In the genomic region with DNA sequence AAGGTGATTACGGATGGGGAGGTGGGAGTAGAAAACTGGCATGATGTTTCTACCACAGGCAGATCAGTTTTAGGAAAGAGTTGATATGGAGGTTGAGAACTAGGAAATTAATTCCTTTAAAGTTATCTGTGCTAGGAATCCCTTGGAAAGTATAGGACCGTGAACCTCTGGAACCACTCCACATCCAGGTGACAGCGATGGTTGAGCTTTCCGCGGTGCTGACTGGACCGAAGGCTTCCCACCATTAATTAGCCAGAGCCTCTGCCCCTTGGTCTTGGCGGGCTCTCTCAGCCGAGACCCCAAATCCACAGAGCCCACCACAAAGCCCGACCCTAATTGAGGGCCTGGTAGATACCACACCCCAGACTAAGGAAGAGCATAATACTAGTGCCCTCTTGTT, we compare ENCODE assay signal across 3 cellular contexts.
"Had no signal": no experiment of that assay in that cellular context is flagged by ENCODE, and none has a peak within 500 bp of the region (broad histone marks: within the 10 kb centered on the region; RNA-seq: fewer than 3 reads in every experiment).

No MANE protein-coding gene starts in this region.

- H3K4me3 ChIP-seq: GM12878 had no signal

- DNase-seq: GDM1, GF-D8 had no signal

- ATAC-seq: GM12878 had no signal
